Comparison of ENCODE assay signal across 20 cellular contexts in genomic region chr22:35861451-35861850, GRCh38.
"Had no signal": no experiment of that assay in that cellular context is flagged by ENCODE, and none has a peak within 500 bp of the region (broad histone marks: within the 10 kb centered on the region; RNA-seq: fewer than 3 reads in every experiment).

No MANE protein-coding gene starts in this region.

- H3K9me3 ChIP-seq: esophagus squamous epithelium, left ventricle myocardium inferior, lower lobe of right lung, ovary, prostate gland, right lobe of liver, stomach, thoracic aorta, transverse colon had no signal

- H3K9ac ChIP-seq: neural progenitor cell had no signal

- H3K4me3 ChIP-seq: esophagus squamous epithelium, left ventricle myocardium inferior, lower lobe of right lung, neural progenitor cell, ovary, prostate gland, right lobe of liver, skin epidermis, stomach, thoracic aorta, transverse colon had no signal

- H3K27me3 ChIP-seq: esophagus squamous epithelium, neural progenitor cell, ovary, right lobe of liver, stomach, transverse colon had no signal

- FAIRE-seq: keratinocyte had no signal

- ATAC-seq: lower lobe of right lung, natural killer cell, right lobe of liver had no signal

- H2AFZ ChIP-seq: neural progenitor cell had no signal

- DNase-seq: esophagus squamous epithelium; foreskin fibroblast; immature natural killer cell; left ventricle myocardium inferior; lower lobe of right lung; natural killer cell; nucleus accumbens; ovary; retina; right lobe of liver; stimulated activated CD4-positive, alpha-beta T cell treated with anti-CD3 and anti-CD28 coated beads, Interleukin-12 subunit alpha, Interleukin-12 subunit beta, amount 100 ng/mL, for 4 hours; stimulated activated naive CD4-positive, alpha-beta T cell; stomach; substantia nigra; transverse colon had no signal

- H3K27ac ChIP-seq: esophagus squamous epithelium, left ventricle myocardium inferior, lower lobe of right lung, neural progenitor cell, ovary, prostate gland, right lobe of liver, skin epidermis, stomach, thoracic aorta, transverse colon had no signal

- H3K36me3 ChIP-seq: esophagus squamous epithelium, left ventricle myocardium inferior, lower lobe of right lung, neural progenitor cell, ovary, prostate gland, right lobe of liver, stomach, thoracic aorta, transverse colon had no signal

- H3K4me1 ChIP-seq: lower lobe of right lung, prostate gland had no signal

- H3K4me2 ChIP-seq: neural progenitor cell had no signal
